In the genomic region with DNA sequence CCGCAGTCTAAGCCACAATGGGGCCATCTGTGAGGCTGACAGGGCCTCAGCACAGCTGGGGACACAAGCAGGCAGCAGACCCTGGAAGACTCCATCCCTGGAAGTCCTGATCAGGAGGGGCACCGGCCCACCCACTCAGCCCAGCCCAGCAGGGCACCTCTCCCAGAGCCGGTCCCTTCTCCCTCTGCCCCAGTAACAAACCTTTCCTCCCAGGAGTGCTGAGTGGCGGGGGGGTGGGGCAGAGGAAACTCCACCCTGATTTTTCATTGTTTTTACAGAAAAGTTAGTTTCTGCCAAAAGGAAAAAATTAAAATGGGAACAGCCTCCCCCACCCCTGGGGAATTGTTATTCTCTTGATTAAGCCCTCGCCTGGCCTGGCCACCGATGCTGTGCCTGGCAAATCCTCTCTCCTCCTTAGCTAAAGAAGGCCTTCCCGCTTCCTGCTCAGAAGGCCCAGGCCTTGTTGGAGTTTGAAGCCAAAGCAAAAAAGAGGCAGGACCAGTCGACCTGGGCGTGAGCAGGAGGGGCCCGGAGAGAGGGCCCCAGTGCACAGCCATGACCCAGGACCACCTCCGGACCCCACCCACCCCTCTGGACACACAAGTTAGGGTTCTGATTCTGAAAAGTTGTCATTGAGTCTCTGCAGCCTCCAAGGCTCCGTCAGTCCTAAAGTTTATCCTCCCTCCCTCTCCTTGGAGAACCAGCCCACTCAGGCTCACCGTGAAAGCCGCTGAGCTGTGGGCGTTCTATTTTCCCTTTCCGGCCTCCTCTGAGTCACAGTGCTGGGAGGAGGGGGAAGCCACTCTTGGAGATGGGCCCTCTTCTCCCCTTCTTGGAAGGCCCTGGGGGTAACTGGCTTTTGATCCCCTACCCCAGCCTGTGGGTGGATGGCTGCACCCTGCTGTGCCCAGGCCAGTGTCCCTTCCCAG, we compare ENCODE assay signal across 7 cellular contexts.
DNase-seq lines count a peak whose midpoint lies in the region; ATAC-seq and TF ChIP-seq lines count a peak whose summit lies in the region.

No MANE protein-coding gene starts in this region.

- H3K4me3 ChIP-seq in HUES64 (ENCODE audit: low read length), result no peak overlapping the region
- no peak overlapping the region for H3K4me3 ChIP-seq in astrocyte of the cerebellum (ENCODE audit: low read depth, low read length)
- H3K4me3 ChIP-seq in subcutaneous abdominal adipose tissue (ENCODE audit: low read depth in 1 of 5, low read length in 5 of 5), result peak overlapping the region in 3 of 5 donors; percentile 2 to 17 (median 7)

- no peaks in the 10 kb centered on the region for H3K27me3 ChIP-seq in HUES64 (ENCODE audit: insufficient read depth, low read length)
- H3K27me3 ChIP-seq in subcutaneous abdominal adipose tissue (ENCODE audit: control insufficient read depth in 5 of 5, insufficient read depth in 4 of 5, low read length in 5 of 5), result peaks cover 3 to 29% (median 8%) of the 10 kb centered on the region in 5 donors

- H3K27me3 Mint-ChIP-seq in activated CD4-positive, alpha-beta T cell treated with anti-CD3 and anti-CD28 coated beads, Interleukin-2, amount 10 ng/mL, durations not matched to agents 24 days and 14 days, result peaks cover 19% of the 10 kb centered on the region

- no peaks in the 10 kb centered on the region for H3K9me3 ChIP-seq in HUES64 (ENCODE audit: insufficient read depth, low read depth, low read length)
- no peaks in the 10 kb centered on the region for H3K9me3 ChIP-seq in subcutaneous abdominal adipose tissue (ENCODE audit: control insufficient read depth in 5 of 5, low read length in 5 of 5)

- DNase-seq in astrocyte of the cerebellum (ENCODE audit: low read depth) (peak; percentile 46), islet precursor cell (peak; percentile 74), NCI-H1092 (lab: John Stamatoyannopoulos, UW) (no peak)
- DNase-seq in activated CD4-positive, alpha-beta T cell treated with anti-CD3 and anti-CD28 coated beads, Interleukin-2, amount 10 ng/mL, durations not matched to agents 24 days and 14 days, result no peak

- intact Hi-C loops in activated CD4-positive, alpha-beta T cell treated with anti-CD3 and anti-CD28 coated beads, Interleukin-2, amount 10 ng/mL, durations not matched to agents 24 days and 14 days (cut with micrococcal nuclease), result no loop called here

- H3K27ac ChIP-seq in HUES64 (ENCODE audit: low read depth, low read length) (0 out of 2 replicates have a peak overlapping the region, but pooled peaks have one; percentile 16), subcutaneous abdominal adipose tissue (ENCODE audit: low read depth, low read length) (peak overlapping the region; percentile 91)

- H3K4me1 ChIP-seq in HUES64 (ENCODE audit: insufficient read depth, low read length) (peaks cover 36% of the 10 kb centered on the region), subcutaneous abdominal adipose tissue (ENCODE audit: control insufficient read depth in 5 of 5, insufficient read depth in 5 of 5, low read length in 5 of 5) (peaks cover 9 to 70% (median 34%) of the 10 kb centered on the region in 5 donors)

- no peak overlapping the region for H3K27ac Mint-ChIP-seq in activated CD4-positive, alpha-beta T cell treated with anti-CD3 and anti-CD28 coated beads, Interleukin-2, amount 10 ng/mL, durations not matched to agents 24 days and 14 days

- no peak overlapping the region for H3K9ac ChIP-seq in HUES64 (ENCODE audit: low read depth, low read length)
- peak overlapping the region in 4 of 5 donors; percentile 10 to 53 (median 25) for H3K9ac ChIP-seq in subcutaneous abdominal adipose tissue (ENCODE audit: low read length in 5 of 5)

- peaks cover 20% of the 10 kb centered on the region for H3K4me1 Mint-ChIP-seq in activated CD4-positive, alpha-beta T cell treated with anti-CD3 and anti-CD28 coated beads, Interleukin-2, amount 10 ng/mL, durations not matched to agents 24 days and 14 days

- in situ Hi-C loops in astrocyte of the cerebellum (cut with HindIII; ENCODE audit: low sequenced_read_pairs), result no loop called here

- no peaks in the 10 kb centered on the region for H3K36me3 Mint-ChIP-seq in activated CD4-positive, alpha-beta T cell treated with anti-CD3 and anti-CD28 coated beads, Interleukin-2, amount 10 ng/mL, durations not matched to agents 24 days and 14 days (ENCODE audit: low read depth)

- TF ChIP-seq CTCF in astrocyte of the cerebellum (IDR thresholded peaks at IDR 0.05; ENCODE audit: low read depth, low read length, missing control alignments), result no peak

- no peak overlapping the region for H3K4me3 Mint-ChIP-seq in activated CD4-positive, alpha-beta T cell treated with anti-CD3 and anti-CD28 coated beads, Interleukin-2, amount 10 ng/mL, durations not matched to agents 24 days and 14 days

- no peaks in the 10 kb centered on the region for H3K9me3 Mint-ChIP-seq in activated CD4-positive, alpha-beta T cell treated with anti-CD3 and anti-CD28 coated beads, Interleukin-2, amount 10 ng/mL, durations not matched to agents 24 days and 14 days

- WGBS in HUES64, result 65% methylated on average over 15 of the region's 16 CpGs

- ATAC-seq in HG02884 (IDR thresholded peaks at IDR 0.05; ENCODE audit: unreplicated experiment), result no peak

- no peaks in the 10 kb centered on the region for H3K36me3 ChIP-seq in HUES64 (ENCODE audit: insufficient read depth, low read length)
- H3K36me3 ChIP-seq in subcutaneous abdominal adipose tissue (ENCODE audit: control insufficient read depth in 5 of 5, insufficient read depth in 5 of 5, low read length in 5 of 5), result no peaks in the 10 kb centered on the region

Comparison
In these comparisons a context has a peak if more than half of its experiments do, and no peak if none do; other contexts are left out.
1. H3K4me3 ChIP-seq: peak in subcutaneous abdominal adipose tissue (3 of 5); none in HUES64 (single experiment) and astrocyte of the cerebellum (single experiment).
2. DNase-seq: peak in astrocyte of the cerebellum (single experiment) and islet precursor cell (single experiment); none in NCI-H1092 (single experiment) and activated CD4-positive, alpha-beta T cell treated with anti-CD3 and anti-CD28 coated beads, Interleukin-2, amount 10 ng/mL, durations not matched to agents 24 days and 14 days (single experiment).